16 cellular contexts compared by ENCODE assay signal in the genomic region with DNA sequence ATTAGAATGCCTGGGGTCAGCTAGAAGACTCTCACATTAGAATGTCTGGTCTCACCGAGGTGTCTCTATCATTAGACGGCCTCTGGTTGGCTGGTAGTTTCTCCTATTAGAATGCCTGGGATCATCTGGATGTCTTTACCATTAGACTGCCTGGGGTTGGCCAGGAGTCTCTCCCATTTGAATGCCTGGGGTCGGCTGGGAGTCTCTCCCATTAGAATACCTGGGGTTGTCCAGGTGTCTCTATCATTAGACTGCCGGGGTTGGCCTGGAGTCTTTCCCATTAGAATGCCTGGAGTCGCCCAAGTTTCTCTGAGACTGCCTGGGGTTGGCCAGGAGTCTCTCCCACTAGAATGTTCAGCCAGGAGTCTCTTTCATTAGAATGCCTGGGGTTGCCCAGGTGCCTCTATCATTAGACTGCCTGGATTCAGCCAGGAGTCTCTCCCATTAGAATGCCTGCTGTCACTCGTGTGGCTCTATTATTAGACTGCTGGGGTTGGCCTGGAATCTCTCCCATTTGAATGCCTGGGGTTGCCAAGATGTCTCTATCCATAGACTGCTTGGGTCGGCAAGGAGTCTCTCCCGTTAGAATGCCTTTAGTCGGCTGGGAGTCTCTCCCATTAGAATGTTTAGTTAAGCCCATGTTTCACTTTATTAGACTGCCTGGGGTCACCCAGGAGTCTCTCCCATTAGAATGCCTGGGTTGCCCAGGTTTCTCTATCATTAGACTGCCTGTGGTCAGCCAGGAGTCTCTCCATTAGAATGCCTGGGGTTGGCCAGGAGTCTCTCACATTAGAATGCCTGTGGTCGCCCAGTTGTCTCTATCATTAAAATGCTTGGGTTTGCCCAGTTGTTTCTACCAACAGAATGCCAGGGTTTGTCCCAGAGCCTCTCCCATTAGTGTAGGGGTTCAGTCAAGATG.
A peak's percentile ranks its signal among the peaks of the same experiment; 100 is the strongest.
DNase-seq lines count a peak whose midpoint lies in the region; ATAC-seq and TF ChIP-seq lines count a peak whose summit lies in the region.
"Had no signal": no experiment of that assay in that cellular context is flagged by ENCODE, and none has a peak within 500 bp of the region (broad histone marks: within the 10 kb centered on the region; RNA-seq: fewer than 3 reads in every experiment).

No MANE protein-coding gene starts in this region.

- H3K9me3 ChIP-seq in heart left ventricle = no peaks in the 10 kb centered on the region
- H3K9me3 ChIP-seq: gastroesophageal sphincter, HAP-1 had no signal

- H3K9me3 Mint-ChIP-seq in activated CD8-positive, alpha-beta memory T cell treated with anti-CD3 and anti-CD28 coated beads, Interleukin-2, amount 10 ng/mL, durations not matched to agents 7 days and 5 days (ENCODE audit: low read depth) = peaks cover 2% of the 10 kb centered on the region
- peaks cover 7% of the 10 kb centered on the region for H3K9me3 Mint-ChIP-seq in osteocyte (ENCODE audit: unreplicated experiment)

- H3K4me1 ChIP-seq in heart left ventricle = peaks cover 0 to 30% (median 11%) of the 10 kb centered on the region in 12 donors
- H3K4me1 ChIP-seq: HAP-1 had no signal

- intact Hi-C loops in heart left ventricle (cut with DNase I) = loop anchor here in 3 of 10 donors (5.0 to 10.0 kb wide), 3 partner anchors 68 to 83 kb away; no protein-coding TSS in a partner anchor

- TF ChIP-seq CTCF in heart left ventricle (IDR thresholded peaks at IDR 0.05) (no peak), osteocyte (IDR thresholded peaks at IDR 0.05) (no peak)

- no peak overlapping the region for H3K27ac Mint-ChIP-seq in activated CD8-positive, alpha-beta memory T cell treated with anti-CD3 and anti-CD28 coated beads, Interleukin-2, amount 10 ng/mL, durations not matched to agents 7 days and 5 days
- H3K27ac Mint-ChIP-seq in osteocyte (ENCODE audit: unreplicated experiment) = no peak overlapping the region

- H3K4me3 Mint-ChIP-seq in activated CD8-positive, alpha-beta memory T cell treated with anti-CD3 and anti-CD28 coated beads, Interleukin-2, amount 10 ng/mL, durations not matched to agents 7 days and 5 days = no peak overlapping the region
- no peak overlapping the region for H3K4me3 Mint-ChIP-seq in osteocyte (ENCODE audit: unreplicated experiment)

- CTCF ChIA-PET in activated CD8-positive, alpha-beta memory T cell treated with anti-CD3 and anti-CD28 coated beads, Interleukin-2, amount 10 ng/mL, durations not matched to agents 7 days and 5 days (lab: Charles Lee) = no interaction called here

- 53 to 68% (median 65%) methylated on average over 10 of the region's 10 CpGs for WGBS in heart left ventricle, 4 donors

- no peak overlapping the region for H3K4me3 ChIP-seq in heart left ventricle
- H3K4me3 ChIP-seq: cardiac muscle cell, gastroesophageal sphincter, HAP-1 had no signal

- TF ChIP-seq POLR2A in heart left ventricle (IDR thresholded peaks at IDR 0.05) = no peak

- no peak for ATAC-seq in activated CD8-positive, alpha-beta memory T cell treated with anti-CD3 and anti-CD28 coated beads, Interleukin-2, amount 10 ng/mL, durations not matched to agents 7 days and 5 days
- ATAC-seq in heart left ventricle = peak in 3 of 4 donors; percentile 71 to 83 (median 77)
- no peak for ATAC-seq in HG03108 (IDR thresholded peaks at IDR 0.05; ENCODE audit: unreplicated experiment)
- ATAC-seq in HG03432 (IDR thresholded peaks at IDR 0.05; ENCODE audit: unreplicated experiment) = no peak
- ATAC-seq: gastroesophageal sphincter had no signal

- peaks cover 2% of the 10 kb centered on the region for H3K4me1 Mint-ChIP-seq in activated CD8-positive, alpha-beta memory T cell treated with anti-CD3 and anti-CD28 coated beads, Interleukin-2, amount 10 ng/mL, durations not matched to agents 7 days and 5 days
- H3K4me1 Mint-ChIP-seq in osteocyte (ENCODE audit: unreplicated experiment) = peaks cover 11% of the 10 kb centered on the region

- peaks cover 0 to 2% (median 0%) of the 10 kb centered on the region in 9 donors for H3K36me3 ChIP-seq in heart left ventricle
- H3K36me3 ChIP-seq: cardiac muscle cell, HAP-1 had no signal

- DNase-seq in EH (ENCODE audit: low read depth) (peak; percentile 1), heart left ventricle (peak in 2 of 5 donors; percentile 29 to 30), osteocyte (ENCODE audit: extremely low spot score, unreplicated experiment) (peak; percentile 64), NCI-H2196 treated with DMSO at 0.1 percent for 48 hours (lab: John Stamatoyannopoulos, UW; ENCODE audit: unreplicated experiment) (no peak), NCI-H2107 (lab: John Stamatoyannopoulos, UW) (no peak)
- DNase-seq in activated CD8-positive, alpha-beta memory T cell treated with anti-CD3 and anti-CD28 coated beads, Interleukin-2, amount 10 ng/mL, durations not matched to agents 7 days and 5 days = peak; percentile 19
- DNase-seq: activated CD4-positive, alpha-beta T cell treated with anti-CD3 and anti-CD28 coated beads for 4 hours; activated gamma-delta T cell; erythroblast; NCI-H1105 treated with DMSO at 0.1 percent for 48 hours; NCI-H526 treated with DMSO at 0.1 percent for 48 hours had no signal

- no peak overlapping the region for H3K27ac ChIP-seq in heart left ventricle
- H3K27ac ChIP-seq: cardiac muscle cell, gastroesophageal sphincter had no signal

- no peaks in the 10 kb centered on the region for H3K27me3 ChIP-seq in heart left ventricle
- H3K27me3 ChIP-seq: cardiac muscle cell, gastroesophageal sphincter had no signal

- H3K36me3 Mint-ChIP-seq in activated CD8-positive, alpha-beta memory T cell treated with anti-CD3 and anti-CD28 coated beads, Interleukin-2, amount 10 ng/mL, durations not matched to agents 7 days and 5 days = peaks cover 1% of the 10 kb centered on the region
- H3K36me3 Mint-ChIP-seq in osteocyte (ENCODE audit: unreplicated experiment) = peaks cover 48% of the 10 kb centered on the region

- H3K27me3 Mint-ChIP-seq in activated CD8-positive, alpha-beta memory T cell treated with anti-CD3 and anti-CD28 coated beads, Interleukin-2, amount 10 ng/mL, durations not matched to agents 7 days and 5 days = no peaks in the 10 kb centered on the region
- H3K27me3 Mint-ChIP-seq in osteocyte (ENCODE audit: unreplicated experiment) = no peaks in the 10 kb centered on the region

Comparison
In these comparisons a context has a peak if more than half of its experiments do, and no peak if none do; other contexts are left out.
1. DNase-seq: peak in EH (single experiment), activated CD8-positive, alpha-beta memory T cell treated with anti-CD3 and anti-CD28 coated beads, Interleukin-2, amount 10 ng/mL, durations not matched to agents 7 days and 5 days (single experiment) and osteocyte (single experiment); none in NCI-H2196 treated with DMSO at 0.1 percent for 48 hours (single experiment) and NCI-H2107 (single experiment).
2. ATAC-seq: peak in heart left ventricle (3 of 4); none in activated CD8-positive, alpha-beta memory T cell treated with anti-CD3 and anti-CD28 coated beads, Interleukin-2, amount 10 ng/mL, durations not matched to agents 7 days and 5 days (single experiment), HG03108 (single experiment) and HG03432 (single experiment).